In the genomic region with DNA sequence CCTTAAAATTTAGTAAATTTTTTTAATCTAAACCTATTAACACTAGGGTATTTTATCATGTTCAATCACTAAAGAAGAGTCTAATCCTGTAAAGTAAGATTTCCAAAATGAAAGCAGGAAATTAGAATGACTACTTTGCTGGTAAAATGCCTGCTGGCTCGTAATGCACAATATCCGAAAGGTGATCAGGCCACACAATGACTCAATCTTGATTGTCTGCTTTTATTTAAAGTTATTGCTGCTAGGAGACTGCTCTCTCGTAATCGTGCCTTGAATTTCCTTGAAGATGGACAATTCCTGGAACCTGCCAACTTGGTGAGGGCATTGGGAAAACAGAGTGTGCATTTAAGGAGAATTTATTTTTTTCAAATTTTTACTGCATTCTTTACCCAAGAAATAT, we compare ENCODE assay signal across 18 cellular contexts.
A peak's percentile ranks its signal among the peaks of the same experiment; 100 is the strongest.
DNase-seq lines count a peak whose midpoint lies in the region; ATAC-seq and TF ChIP-seq lines count a peak whose summit lies in the region.
"Had no signal": no experiment of that assay in that cellular context is flagged by ENCODE, and none has a peak within 500 bp of the region (broad histone marks: within the 10 kb centered on the region; RNA-seq: fewer than 3 reads in every experiment).

No MANE protein-coding gene starts in this region.

- H3K27me3 ChIP-seq in ACC112 (ENCODE audit: insufficient read depth, low read length) (no peaks in the 10 kb centered on the region), RWPE2 (ENCODE audit: insufficient read depth, poor library complexity, severe bottlenecking) (no peaks in the 10 kb centered on the region)
- H3K27me3 ChIP-seq: SJCRH30 had no signal

- CTCF ChIA-PET in OCI-LY7 (lab: Charles Lee; ENCODE audit: unreplicated experiment), result no interaction called here

- ATAC-seq in RWPE2 (ENCODE audit: low read depth) (peak; percentile 85), GM21786 (IDR thresholded peaks at IDR 0.05; ENCODE audit: unreplicated experiment) (no peak), GM18868 (IDR thresholded peaks at IDR 0.05; ENCODE audit: unreplicated experiment) (no peak)
- ATAC-seq: A549 had no signal

- H3K4me3 ChIP-seq in ACC112 (ENCODE audit: low read depth, low read length) (no peak overlapping the region; the same call in 1 of the 2 replicates), RWPE2 (ENCODE audit: severe bottlenecking) (no peak overlapping the region), OCI-LY7 (ENCODE audit: low read depth, low read length, poor library complexity, severe bottlenecking) (no peak overlapping the region)
- H3K4me3 ChIP-seq: A549, HAP-1, SJCRH30 had no signal

- intact Hi-C loops in OCI-LY7 (cut with micrococcal nuclease; ENCODE audit: unreplicated experiment), result no loop called here

- no peaks in the 10 kb centered on the region for H3K9me3 ChIP-seq in RWPE2 (ENCODE audit: severe bottlenecking)
- peaks cover 4% of the 10 kb centered on the region; the same call in 1 of the 2 replicates for H3K9me3 ChIP-seq in OCI-LY7 (ENCODE audit: low read length)
- H3K9me3 ChIP-seq: A549, HAP-1, SJCRH30 had no signal

- in situ Hi-C loops in GM13977 (cut with MboI; ENCODE audit: low pct_unique_long_range_greater_than_20kb, low sequenced_read_pairs, unreplicated experiment), result no loop called here

- H3K4me2 ChIP-seq in OCI-LY7 (ENCODE audit: low read length), result no peak overlapping the region
- H3K4me2 ChIP-seq: A549 had no signal

- peaks cover 4% of the 10 kb centered on the region for H3K4me1 ChIP-seq in ACC112 (ENCODE audit: control insufficient read depth, insufficient read depth, low read length, unreplicated experiment)
- no peaks in the 10 kb centered on the region for H3K4me1 ChIP-seq in RWPE2 (ENCODE audit: insufficient read depth, poor library complexity, severe bottlenecking)
- H3K4me1 ChIP-seq in OCI-LY7 (ENCODE audit: insufficient read depth, low read length, poor library complexity, severe bottlenecking), result no peaks in the 10 kb centered on the region
- H3K4me1 ChIP-seq: A549, HAP-1, SJCRH30 had no signal

- BruUV-seq in OCI-LY7 (replicated peaks; lab: Mats Ljungman, UMichigan), result no TSS peak

- TF ChIP-seq CTCF in RWPE2 (IDR thresholded peaks at IDR 0.05; ENCODE audit: poor library complexity, severe bottlenecking), result no peak
- TF ChIP-seq CTCF in GM13977 (IDR thresholded peaks at IDR 0.05; ENCODE audit: extremely low read depth, insufficient read depth, missing control alignments), result no peak
- TF ChIP-seq CTCF in OCI-LY7 (conservative IDR thresholded peaks at IDR 0.05; ENCODE audit: low read length), result no peak

- H3K79me2 ChIP-seq in ACC112 (ENCODE audit: control insufficient read depth, insufficient read depth, low read length, unreplicated experiment), result no peaks in the 10 kb centered on the region
- H3K79me2 ChIP-seq in OCI-LY7 (ENCODE audit: insufficient read depth, low read depth, low read length), result no peaks in the 10 kb centered on the region

- no peak overlapping the region for H2AFZ ChIP-seq in ACC112 (ENCODE audit: low read length, unreplicated experiment)
- H2AFZ ChIP-seq in OCI-LY7 (ENCODE audit: low read length), result no peak overlapping the region

- DNase-seq in HT1080 (ENCODE audit: low read depth), result peak; percentile 59
- no peak for DNase-seq in RWPE2 (ENCODE audit: low spot score)
- peak; percentile 2 for DNase-seq in fibroblast of gingiva (ENCODE audit: low read depth)
- no peak for DNase-seq in GM13977 (ENCODE audit: low spot score)
- DNase-seq in OCI-LY7 (ENCODE audit: low spot score), result no peak
- DNase-seq: CD4-positive, alpha-beta T cell; DND-41; MM.1S; NCI-H1105 treated with DMSO at 0.1 percent for 48 hours; NCI-H187 treated with DMSO at 0.1 percent for 48 hours; NCI-H2171; NCI-H82; SJCRH30 had no signal

- H3K9me2 ChIP-seq in OCI-LY7 (ENCODE audit: insufficient read depth, low read length), result no peaks in the 10 kb centered on the region

- POLR2A ChIA-PET in OCI-LY7 (lab: Charles Lee), result no interaction called here

- H3K27ac ChIP-seq in ACC112 (ENCODE audit: low read depth, low read length) (peak overlapping the region; percentile 58), RWPE2 (ENCODE audit: poor library complexity, severe bottlenecking) (peak overlapping the region; percentile 19), OCI-LY7 (ENCODE audit: low read depth, low read length, poor library complexity, severe bottlenecking) (no peak overlapping the region)
- H3K27ac ChIP-seq: A549, SJCRH30 had no signal

- no peaks in the 10 kb centered on the region for H4K20me1 ChIP-seq in OCI-LY7 (ENCODE audit: insufficient read depth, low read length)

- H3K36me3 ChIP-seq in ACC112 (ENCODE audit: insufficient read depth, low read length) (no peaks in the 10 kb centered on the region), RWPE2 (ENCODE audit: low read depth) (no peaks in the 10 kb centered on the region), OCI-LY7 (ENCODE audit: insufficient read depth, low read length) (no peaks in the 10 kb centered on the region)
- H3K36me3 ChIP-seq: HAP-1, SJCRH30 had no signal

Comparison
In these comparisons a context has a peak if more than half of its experiments do, and no peak if none do; other contexts are left out.
1. DNase-seq: peak in HT1080 (single experiment) and fibroblast of gingiva (single experiment); none in RWPE2 (single experiment), GM13977 (single experiment) and OCI-LY7 (single experiment).